ENCODE assay signal across 13 cellular contexts in the genomic region with DNA sequence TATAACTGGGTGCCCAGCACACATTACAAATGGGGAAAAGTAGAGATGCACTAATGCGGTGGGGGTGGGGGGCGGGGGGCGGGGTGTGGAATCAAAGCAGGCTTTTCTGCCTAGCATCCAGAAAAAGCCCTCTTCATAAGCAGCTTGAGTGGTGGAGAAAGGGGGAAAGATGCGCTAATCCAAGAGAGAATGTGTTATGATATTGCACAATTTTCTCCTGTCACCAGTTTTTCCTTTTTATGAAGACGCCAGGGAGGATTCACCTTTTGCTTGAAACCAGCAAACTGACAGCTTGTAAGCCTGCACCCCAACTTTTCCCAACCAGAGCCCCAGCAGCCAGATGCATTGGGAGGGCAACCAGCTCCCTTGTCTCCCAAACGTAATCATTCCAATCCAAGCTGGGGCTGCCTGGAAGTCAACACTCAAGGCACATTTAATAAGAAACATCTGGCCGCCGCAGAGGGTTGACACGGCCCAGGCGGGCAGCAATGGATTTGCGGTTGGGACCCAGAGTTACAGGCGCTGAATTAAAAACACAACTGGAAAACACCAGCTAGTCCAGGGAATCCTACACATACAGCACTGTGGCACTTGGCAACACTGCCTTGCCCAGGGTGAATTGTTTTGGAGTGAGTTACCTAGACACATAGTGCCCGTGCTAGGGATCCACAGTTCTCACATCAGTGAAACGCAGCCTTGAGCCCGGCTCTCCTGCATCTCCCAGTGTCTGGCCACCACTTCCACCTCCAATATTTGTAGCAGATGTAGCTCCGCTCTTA.
A peak's percentile ranks its signal among the peaks of the same experiment; 100 is the strongest.
DNase-seq lines count a peak whose midpoint lies in the region; ATAC-seq, FAIRE-seq and TF ChIP-seq lines count a peak whose summit lies in the region.
"Had no signal": no experiment of that assay in that cellular context is flagged by ENCODE, and none has a peak within 500 bp of the region (broad histone marks: within the 10 kb centered on the region; RNA-seq: fewer than 3 reads in every experiment).

No MANE protein-coding gene starts in this region.

- H3K14ac ChIP-seq in H9 (ENCODE audit: insufficient read depth, low read length): no peak overlapping the region

- peaks cover 41 to 62% of the 10 kb centered on the region in 2 experiments for H3K4me1 Mint-ChIP-seq in H9

- H3K27ac ChIP-seq in H9 (ENCODE audit: insufficient read length, low read depth, low read length) (no peak overlapping the region), dorsolateral prefrontal cortex (peak overlapping the region in 2 of 59 donors; percentile 10 to 38), mucosa of rectum (ENCODE audit: low read depth in 2 of 2, low read length in 2 of 2) (no peak overlapping the region), small intestine (ENCODE audit: low read depth in 1 of 2, low read length in 1 of 2) (peak overlapping the region in 1 of 2 donors; percentile 51)
- H3K27ac ChIP-seq: prostate gland had no signal

- CTCF ChIA-PET in AG04449 (lab: Yijun Ruan, JAX): interaction anchor here (0.9 to 2.1 kb wide), 5 partner anchors 9 to 421 kb away, joined by 3 to 9 read pairs (median 4); partner anchors contain the start of gene PSMD6

- H2BK20ac ChIP-seq in H9 (ENCODE audit: low read depth, low read length, poor library complexity, severe bottlenecking): no peak overlapping the region

- no peaks in the 10 kb centered on the region for H4K20me1 ChIP-seq in H9 (ENCODE audit: control insufficient read depth, insufficient read depth, insufficient read length)

- H3K27me3 ChIP-seq in H9 (ENCODE audit: insufficient read depth, low read length) (no peaks in the 10 kb centered on the region; the same call in 1 of the 2 replicates), dorsolateral prefrontal cortex (peaks cover 0 to 78% (median 14%) of the 10 kb centered on the region in 45 donors), mucosa of rectum (ENCODE audit: control insufficient read depth in 2 of 2, insufficient read depth in 2 of 2, low read length in 2 of 2) (peaks cover 14 to 23% of the 10 kb centered on the region in 2 donors), small intestine (ENCODE audit: control insufficient read depth in 2 of 2, insufficient read depth in 2 of 2, low read length in 2 of 2) (peaks cover 0 to 2% of the 10 kb centered on the region in 2 donors)

- no peak overlapping the region for H2AFZ ChIP-seq in H9 (ENCODE audit: low read length)

- H3K23ac ChIP-seq in H9 (ENCODE audit: insufficient read length, low read depth, low read length): no peak overlapping the region

- H4K5ac ChIP-seq in H9 (ENCODE audit: insufficient read length, low read depth, low read length): no peak overlapping the region

- H3K18ac ChIP-seq in H9 (ENCODE audit: insufficient read length, low read depth, low read length): no peak overlapping the region

- H3K4me3 Mint-ChIP-seq in H9: peak overlapping the region; percentile 71 to 84; a peak in 3 of 5 replicates
- H3K4me3 Mint-ChIP-seq: CD4-positive, alpha-beta memory T cell had no signal

- no peak overlapping the region for H2BK12ac ChIP-seq in H9 (ENCODE audit: insufficient read length, low read depth, low read length)

- DNase-seq in AG04449 (ENCODE audit: low read depth, low spot score): no peak
- DNase-seq in H9: no peak
- peak in 1 of 10 donors; percentile 38 for DNase-seq in dorsolateral prefrontal cortex
- DNase-seq in NCI-H187 treated with DMSO at 0.1 percent for 48 hours (lab: John Stamatoyannopoulos, UW): no peak
- DNase-seq in HuH-7.5 (ENCODE audit: low spot score): no peak
- no peak for DNase-seq in small intestine
- DNase-seq: CD4-positive, alpha-beta memory T cell; dermis blood vessel endothelial cell; OCI-M1 had no signal

- H3K9me3 ChIP-seq in H9 (ENCODE audit: control insufficient read depth, low read depth, low read length) (no peaks in the 10 kb centered on the region), mucosa of rectum (ENCODE audit: control insufficient read depth in 2 of 2, low read length in 2 of 2) (no peaks in the 10 kb centered on the region), small intestine (ENCODE audit: control insufficient read depth, low read depth) (no peaks in the 10 kb centered on the region)
- H3K9me3 ChIP-seq: prostate gland had no signal

- H3K4me1 ChIP-seq in H9 (ENCODE audit: insufficient read depth, low read length): peaks cover 10% of the 10 kb centered on the region; the same call in 1 of the 2 replicates
- H3K4me1 ChIP-seq in mucosa of rectum (ENCODE audit: control insufficient read depth in 2 of 2, insufficient read depth in 2 of 2, low read length in 2 of 2): peaks cover 0 to 3% of the 10 kb centered on the region in 2 donors
- H3K4me1 ChIP-seq in small intestine (ENCODE audit: control insufficient read depth in 2 of 2, insufficient read depth in 1 of 2, low read depth in 1 of 2, low read length in 1 of 2): peaks cover 0 to 4% of the 10 kb centered on the region in 2 donors
- H3K4me1 ChIP-seq: prostate gland had no signal

- TF ChIP-seq CTCF in AG04449 (IDR thresholded peaks at IDR 0.05; ENCODE audit: insufficient read depth, low read length, missing control alignments) (no peak), H9 (conservative IDR thresholded peaks at IDR 0.05) (no peak), dorsolateral prefrontal cortex (IDR thresholded peaks at IDR 0.05 in 54 of 56, conservative IDR thresholded peaks at IDR 0.05 in 2 of 56; ENCODE audit: low read depth in 1 of 56, partially characterized antibody in 56 of 56) (no peak)

- no peak overlapping the region for H2AK5ac ChIP-seq in H9 (ENCODE audit: insufficient read length, low read length)

- ATAC-seq in HG03025 (IDR thresholded peaks at IDR 0.05; ENCODE audit: low FRiP score, unreplicated experiment): no peak

- no peak for FAIRE-seq in small intestine (lab: Jason Lieb, UNC)
- FAIRE-seq: GM12892 had no signal

- H3K9me3 Mint-ChIP-seq in H9: no peaks in the 10 kb centered on the region

- no peak overlapping the region for H2BK15ac ChIP-seq in H9 (ENCODE audit: low read depth, low read length)

- peak overlapping the region in 1 of 3 experiments; percentile 75; a peak in 1 of 7 replicates for H3K27ac Mint-ChIP-seq in H9
- H3K27ac Mint-ChIP-seq: CD4-positive, alpha-beta memory T cell had no signal

- peaks cover 7% of the 10 kb centered on the region for H3K23me2 ChIP-seq in H9 (ENCODE audit: insufficient read length, low read depth, low read length, poor library complexity, severe bottlenecking)

- no peak overlapping the region for H2BK5ac ChIP-seq in H9 (ENCODE audit: insufficient read length, low read length)

- H2BK120ac ChIP-seq in H9 (ENCODE audit: low read depth, low read length, poor library complexity, severe bottlenecking): no peak overlapping the region

- H3K79me1 ChIP-seq in H9 (ENCODE audit: insufficient read depth, low read depth, low read length, poor library complexity, severe bottlenecking): no peaks in the 10 kb centered on the region

- WGBS in H9 (ENCODE audit: extremely low coverage, insufficient read length, low lambda C conversion rate): no CpG with 5 or more reads among the region's 16 CpGs
- 55 to 67% (median 65%) methylated on average over 16 of the region's 16 CpGs for WGBS in small intestine, 3 donors

- no peaks in the 10 kb centered on the region for H3K36me3 ChIP-seq in mucosa of rectum (ENCODE audit: control insufficient read depth in 2 of 2, insufficient read depth in 2 of 2, low read length in 2 of 2)
- no peaks in the 10 kb centered on the region for H3K36me3 ChIP-seq in small intestine (ENCODE audit: control insufficient read depth in 2 of 2, insufficient read depth in 2 of 2, low read length in 2 of 2)
- H3K36me3 ChIP-seq: prostate gland had no signal

- peak overlapping the region; percentile 89 for H3K4me2 ChIP-seq in H9 (ENCODE audit: insufficient read depth, insufficient read length, low read length)

- H3K4me3 ChIP-seq in AG04449 (ENCODE audit: low read depth, low read length): peak overlapping the region; percentile 49
- peak overlapping the region in 48 of 59 donors; percentile 3 to 74 (median 57) for H3K4me3 ChIP-seq in dorsolateral prefrontal cortex
- H3K4me3 ChIP-seq in mucosa of rectum (ENCODE audit: low read length in 2 of 2): peak overlapping the region; percentile 22 to 54
- H3K4me3 ChIP-seq in small intestine (ENCODE audit: low read depth in 1 of 2, low read length in 2 of 2): no peak overlapping the region

- H4K8ac ChIP-seq in H9 (replicated peaks; ENCODE audit: insufficient read length, low read depth, low read length): no peak overlapping the region

- H3K36me3 Mint-ChIP-seq in H9 (ENCODE audit: insufficient read depth in 1 of 3, low read depth in 3 of 3): no peaks in the 10 kb centered on the region
- H3K36me3 Mint-ChIP-seq: CD4-positive, alpha-beta memory T cell had no signal

- no peaks in the 10 kb centered on the region for H3K79me2 ChIP-seq in H9 (ENCODE audit: insufficient read depth, low read length)

- peaks cover 50% of the 10 kb centered on the region for H3K27me3 Mint-ChIP-seq in H9 (ENCODE audit: low read depth)

- H3K9ac ChIP-seq in H9 (ENCODE audit: extremely low read depth, insufficient read length, low read length): no peak overlapping the region
- no peak overlapping the region for H3K9ac ChIP-seq in mucosa of rectum (ENCODE audit: low read depth in 1 of 2, low read length in 2 of 2)

- no peak overlapping the region for H4K91ac ChIP-seq in H9 (ENCODE audit: insufficient read length, low read depth, low read length)

- no peak overlapping the region for H3K56ac ChIP-seq in H9 (ENCODE audit: insufficient read length, low read depth, low read length)

- intact Hi-C loops in dorsolateral prefrontal cortex (cut with DNase I): no loop called here

- H3K4ac ChIP-seq in H9 (ENCODE audit: low read depth, low read length): no peak overlapping the region

- POLR2A ChIA-PET in AG04449 (lab: Yijun Ruan, JAX): interaction anchor here (0.6 to 1.0 kb wide), 4 partner anchors 11 to 257 kb away, joined by 3 to 4 read pairs (median 4); no protein-coding TSS in a partner anchor

- no peak overlapping the region for H3T11ph ChIP-seq in H9 (ENCODE audit: low read length)

Comparison
In these comparisons a context has a peak if more than half of its experiments do, and no peak if none do; other contexts are left out.
1. H3K4me3 ChIP-seq: peak in AG04449 (single experiment), dorsolateral prefrontal cortex (48 of 59) and mucosa of rectum (2 of 2); none in small intestine (0 of 2).